ENCODE assay signal across 30 cellular contexts in the genomic region with DNA sequence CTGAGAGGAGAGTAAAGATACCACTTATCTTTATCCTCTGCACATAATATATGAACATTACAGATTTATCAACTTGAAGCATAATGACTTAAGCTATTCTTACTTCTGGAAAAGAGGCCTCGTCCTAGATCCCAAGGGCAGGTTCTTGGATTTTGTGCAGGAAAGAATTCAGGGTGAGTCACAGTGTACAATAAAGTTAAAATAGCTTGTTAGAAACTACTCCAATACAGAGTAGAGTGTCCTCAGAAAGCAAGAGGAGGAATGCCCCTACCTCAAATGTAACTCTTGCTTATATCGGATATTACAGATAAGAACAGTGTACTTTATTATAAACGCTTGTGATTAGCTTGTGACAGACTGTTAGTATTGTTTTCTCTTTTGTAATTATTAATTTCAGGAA. TPM values are rescaled to one million over a fixed set of nuclear protein-coding genes. Genes with fewer than 3 reads are reported as not detected.
"Had no signal": no experiment of that assay in that cellular context is flagged by ENCODE, and none has a peak within 500 bp of the region (broad histone marks: within the 10 kb centered on the region; RNA-seq: fewer than 3 reads in every experiment).

No MANE protein-coding gene starts in this region.

- H3K9me3 ChIP-seq: body of pancreas, esophagus muscularis mucosa, gastrocnemius medialis, heart left ventricle had no signal

- H3K36me3 ChIP-seq: esophagus muscularis mucosa, gastrocnemius medialis, heart left ventricle, WERI-Rb-1 had no signal

- H3K27me3 ChIP-seq: body of pancreas, esophagus muscularis mucosa, gastrocnemius medialis, heart left ventricle had no signal

- H3K27ac ChIP-seq: body of pancreas, esophagus muscularis mucosa, foreskin keratinocyte, gastrocnemius medialis, heart left ventricle, WERI-Rb-1 had no signal

- H3K4me3 ChIP-seq: body of pancreas, esophagus muscularis mucosa, gastrocnemius medialis, heart left ventricle had no signal

- ATAC-seq: activated CD4-positive, CD25-positive, alpha-beta regulatory T cell treated with anti-CD3 and anti-CD28 coated beads, Interleukin-2, amount 50 U/mL, for 24 hours; activated CD8-positive, alpha-beta T cell treated with anti-CD3 and anti-CD28 coated beads for 36 hours; activated T-cell treated with anti-CD3 and anti-CD28 coated beads, Interleukin-2, amount 50 U/mL, for 4 hours; activated T-helper 17 cell treated with anti-CD3 and anti-CD28 coated beads, Interleukin-2, amount 50 U/mL, for 72 hours; body of pancreas; effector memory CD8-positive, alpha-beta T cell; foreskin keratinocyte; gastrocnemius medialis; heart left ventricle; T-helper 17 cell had no signal

- DNase-seq: activated B cell treated with CpG ODN at 0.5 μM for 24 hours; activated CD4-positive, alpha-beta T cell treated with anti-CD3 and anti-CD28 coated beads for 48 hours; activated CD4-positive, alpha-beta T cell treated with anti-CD3 and anti-CD28 coated beads, Interleukin-2, amount 50 U/mL, for 1 hour; activated CD4-positive, alpha-beta T cell treated with anti-CD3 and anti-CD28 coated beads, Interleukin-2, amount 50 U/mL, for 48 hours; activated CD8-positive, alpha-beta memory T cell treated with anti-CD3 and anti-CD28 coated beads for 24 hours; activated CD8-positive, alpha-beta T cell treated with anti-CD3 and anti-CD28 coated beads for 36 hours; activated effector memory CD4-positive, alpha-beta T cell treated with Interleukin-2 at 50 U/mL for 16 hours; activated gamma-delta T cell treated with Interleukin-2 at 50 U/mL for 16 hours; activated naive CD4-positive, alpha-beta T cell treated with anti-CD3 and anti-CD28 coated beads, Interleukin-2, amount 50 U/mL, for 16 hours; activated naive CD4-positive, alpha-beta T cell treated with Interleukin-2 at 50 U/mL for 16 hours; activated T-cell treated with anti-CD3 and anti-CD28 coated beads, Interleukin-2, amount 50 U/mL, for 4 hours; amniotic stem cell; anterior cingulate cortex; body of pancreas; caudate nucleus; cortex of kidney; dermis blood vessel endothelial cell; effector CD4-positive, alpha-beta T cell; effector memory CD8-positive, alpha-beta T cell; erythroblast; foreskin keratinocyte; gastrocnemius medialis; glutamatergic neuron; heart left ventricle; T-helper 17 cell; T1000; WERI-Rb-1 had no signal

- H3K4me1 ChIP-seq: body of pancreas, esophagus muscularis mucosa, foreskin keratinocyte, gastrocnemius medialis had no signal

RNA-seq across cellular contexts. Expression of a gene that starts 41.9 kb away (rescaled TPM):
- total RNA-seq: activated B cell treated with CpG ODN at 0.5 μM for 24 hours; activated CD8-positive, alpha-beta T cell treated with anti-CD3 and anti-CD28 coated beads for 36 hours; T-helper 17 cell had no signal
- polyA plus RNA-seq: foreskin keratinocyte had no signal
